In genomic region chrX:109264878-109265277, GRCh38 we compare ENCODE assay signal across 22 cellular contexts.
DNase-seq lines count a peak whose midpoint lies in the region; ATAC-seq, FAIRE-seq and TF ChIP-seq lines count a peak whose summit lies in the region.
"Had no signal": no experiment of that assay in that cellular context is flagged by ENCODE, and none has a peak within 500 bp of the region (broad histone marks: within the 10 kb centered on the region; RNA-seq: fewer than 3 reads in every experiment).

No MANE protein-coding gene starts in this region.

- H3K36me3 Mint-ChIP-seq in CD4-positive, alpha-beta T cell (ENCODE audit: low read depth), result no peaks in the 10 kb centered on the region
- H3K36me3 Mint-ChIP-seq: IgD-negative memory B cell had no signal

- peaks cover 5% of the 10 kb centered on the region for H3K9me3 ChIP-seq in CD4-positive, alpha-beta T cell (ENCODE audit: control insufficient read depth, low read length)
- H3K9me3 ChIP-seq: sigmoid colon had no signal

- TF ChIP-seq CTCF in CD4-positive, alpha-beta T cell (IDR thresholded peaks at IDR 0.05), result no peak

- POLR2A ChIA-PET in CD4-positive, alpha-beta T cell (lab: Charles Lee), result no interaction called here

- no peak overlapping the region for H3K27ac ChIP-seq in CD4-positive, alpha-beta T cell (ENCODE audit: low read depth, low read length)
- H3K27ac ChIP-seq: sigmoid colon had no signal

- H3K9me3 Mint-ChIP-seq in CD4-positive, alpha-beta T cell, result no peaks in the 10 kb centered on the region
- H3K9me3 Mint-ChIP-seq: activated T-helper 17 cell treated with anti-CD3 and anti-CD28 coated beads, Interleukin-2, amount 50 U/mL, for 72 hours had no signal

- H3K27ac Mint-ChIP-seq in CD4-positive, alpha-beta T cell, result no peak overlapping the region
- H3K27ac Mint-ChIP-seq: activated T-helper 17 cell treated with anti-CD3 and anti-CD28 coated beads, Interleukin-2, amount 50 U/mL, for 72 hours; B cell; effector memory CD8-positive, alpha-beta T cell; IgD-negative memory B cell had no signal

- intact Hi-C loops in CD4-positive, alpha-beta T cell (cut with DNase I, micrococcal nuclease), result loop anchor here in 1 of 2 experiments (5.0 kb wide), 1 partner anchor 93 kb away; no protein-coding TSS in a partner anchor

- H3K4me1 Mint-ChIP-seq in CD4-positive, alpha-beta T cell (ENCODE audit: low read depth), result no peaks in the 10 kb centered on the region
- H3K4me1 Mint-ChIP-seq: activated T-helper 17 cell treated with anti-CD3 and anti-CD28 coated beads, Interleukin-2, amount 50 U/mL, for 72 hours; B cell; IgD-negative memory B cell had no signal

- no peak overlapping the region for H3K4me3 Mint-ChIP-seq in CD4-positive, alpha-beta T cell
- H3K4me3 Mint-ChIP-seq: activated T-helper 17 cell treated with anti-CD3 and anti-CD28 coated beads, Interleukin-2, amount 50 U/mL, for 72 hours; B cell; effector memory CD8-positive, alpha-beta T cell; IgD-negative memory B cell had no signal

- DNase-seq in GM19239 (ENCODE audit: insufficient read length, low spot score) (no peak), RPMI8226 (peak; percentile 27), T-helper 9 cell (no peak), T-helper 1 cell (no peak), T1000 (lab: John Stamatoyannopoulos, UW) (no peak)
- no peak for DNase-seq in CD4-positive, alpha-beta T cell
- DNase-seq: activated CD8-positive, alpha-beta memory T cell treated with anti-CD3 and anti-CD28 coated beads for 24 hours; amniotic stem cell; cerebellar nuclear complex; effector memory CD8-positive, alpha-beta T cell; left cardiac atrium; NCI-H2081; occipital lobe; sigmoid colon; stimulated activated CD4-positive, alpha-beta T cell treated with anti-CD3 and anti-CD28 coated beads, Interleukin-4, amount 100 ng/mL, for 1 hour; stimulated activated CD8-positive, alpha-beta memory T cell treated with anti-CD3 and anti-CD28 coated beads, Interleukin-4, amount 100 ng/mL, for 48 hours had no signal

- H3K27me3 Mint-ChIP-seq in CD4-positive, alpha-beta T cell, result no peaks in the 10 kb centered on the region
- H3K27me3 Mint-ChIP-seq: activated T-helper 17 cell treated with anti-CD3 and anti-CD28 coated beads, Interleukin-2, amount 50 U/mL, for 72 hours; B cell; effector memory CD8-positive, alpha-beta T cell had no signal

- peak; percentile 33 for FAIRE-seq in GM19239 (lab: Jason Lieb, UNC)
- FAIRE-seq: D721Med had no signal

- no peaks in the 10 kb centered on the region for H3K27me3 ChIP-seq in CD4-positive, alpha-beta T cell (ENCODE audit: control insufficient read depth, insufficient read depth, low read length)
- H3K27me3 ChIP-seq: sigmoid colon had no signal

- CTCF ChIA-PET in CD4-positive, alpha-beta T cell (lab: Charles Lee), result no interaction called here

- ATAC-seq in GM21723 (IDR thresholded peaks at IDR 0.05; ENCODE audit: unreplicated experiment) (peak; percentile 62), HG03060 (IDR thresholded peaks at IDR 0.05; ENCODE audit: low read depth, unreplicated experiment) (peak; percentile 63)
- no peak for ATAC-seq in CD4-positive, alpha-beta T cell (ENCODE audit: poor library complexity)
- ATAC-seq: activated T-helper 17 cell treated with anti-CD3 and anti-CD28 coated beads, Interleukin-2, amount 50 U/mL, for 72 hours; effector memory CD8-positive, alpha-beta T cell; left cardiac atrium had no signal
